ENCODE assay signal across 31 cellular contexts in the genomic region with DNA sequence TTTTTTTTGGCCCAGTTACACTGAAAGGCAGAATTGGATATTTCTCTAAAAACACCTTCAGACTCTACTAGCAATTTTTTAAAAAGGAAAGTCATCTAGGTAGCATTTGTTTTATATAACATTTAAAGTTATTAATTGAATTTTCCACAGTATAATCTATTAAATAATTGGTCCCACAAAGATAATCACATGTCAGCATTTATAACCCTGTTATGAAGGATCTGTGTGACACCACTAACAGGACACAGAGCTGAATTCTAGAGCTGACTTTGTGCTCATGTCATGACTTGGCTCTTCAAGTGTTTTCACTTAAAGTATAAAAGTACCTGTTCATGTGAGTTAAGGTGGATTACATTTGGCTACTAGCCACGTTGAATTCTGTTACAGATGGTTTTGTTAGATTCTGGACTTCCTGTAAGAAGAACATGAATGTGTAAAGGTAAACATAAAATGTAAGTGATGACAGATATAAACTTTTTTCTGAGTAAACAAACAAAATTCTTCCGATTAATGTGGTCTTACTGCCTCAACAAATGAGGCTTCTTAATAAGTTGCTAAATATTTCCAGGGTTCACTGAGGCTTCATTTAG.
"Had no signal": no experiment of that assay in that cellular context is flagged by ENCODE, and none has a peak within 500 bp of the region (broad histone marks: within the 10 kb centered on the region; RNA-seq: fewer than 3 reads in every experiment).

No MANE protein-coding gene starts in this region.

- DNase-seq: activated B cell treated with CpG ODN at 0.5 μM for 24 hours; activated CD4-positive, alpha-beta T cell treated with anti-CD3 and anti-CD28 coated beads for 48 hours; activated CD4-positive, alpha-beta T cell treated with anti-CD3 and anti-CD28 coated beads, Interleukin-2, amount 50 U/mL, for 1 hour; activated CD4-positive, alpha-beta T cell treated with anti-CD3 and anti-CD28 coated beads, Interleukin-2, amount 50 U/mL, for 48 hours; activated CD8-positive, alpha-beta memory T cell treated with anti-CD3 and anti-CD28 coated beads for 24 hours; activated CD8-positive, alpha-beta T cell treated with anti-CD3 and anti-CD28 coated beads for 36 hours; activated effector memory CD4-positive, alpha-beta T cell treated with Interleukin-2 at 50 U/mL for 16 hours; activated gamma-delta T cell treated with Interleukin-2 at 50 U/mL for 16 hours; activated naive CD4-positive, alpha-beta T cell treated with anti-CD3 and anti-CD28 coated beads, Interleukin-2, amount 50 U/mL, for 16 hours; activated naive CD4-positive, alpha-beta T cell treated with Interleukin-2 at 50 U/mL for 16 hours; activated T-cell treated with anti-CD3 and anti-CD28 coated beads, Interleukin-2, amount 50 U/mL, for 4 hours; amniotic stem cell; anterior cingulate cortex; brain microvascular endothelial cell; caudate nucleus; cortex of kidney; dermis blood vessel endothelial cell; effector CD8-positive, alpha-beta T cell; esophagus squamous epithelium; foreskin melanocyte; heart right ventricle; T-helper 17 cell; T1000; WERI-Rb-1 had no signal

- ATAC-seq: activated CD4-positive, CD25-positive, alpha-beta regulatory T cell treated with anti-CD3 and anti-CD28 coated beads, Interleukin-2, amount 50 U/mL, for 24 hours; activated CD8-positive, alpha-beta T cell treated with anti-CD3 and anti-CD28 coated beads for 36 hours; activated T-cell treated with anti-CD3 and anti-CD28 coated beads, Interleukin-2, amount 50 U/mL, for 4 hours; activated T-helper 17 cell treated with anti-CD3 and anti-CD28 coated beads, Interleukin-2, amount 50 U/mL, for 72 hours; gastroesophageal sphincter; heart right ventricle; T-helper 17 cell had no signal

- H3K27ac ChIP-seq: brain microvascular endothelial cell, epithelial cell of prostate, esophagus squamous epithelium, gastroesophageal sphincter, heart right ventricle, WERI-Rb-1 had no signal

- H3K36me3 ChIP-seq: brain microvascular endothelial cell, WERI-Rb-1 had no signal

- H3K9me3 ChIP-seq: esophagus squamous epithelium, gastroesophageal sphincter had no signal

- H3K4me3 ChIP-seq: esophagus squamous epithelium, gastroesophageal sphincter, heart right ventricle had no signal

- H3K27me3 ChIP-seq: brain microvascular endothelial cell, esophagus squamous epithelium, gastroesophageal sphincter, heart right ventricle had no signal

- H3K4me1 ChIP-seq: esophagus squamous epithelium, gastroesophageal sphincter, heart right ventricle had no signal

- FAIRE-seq: colon, endometrium, endothelial cell of umbilical vein had no signal
